In the genomic region with DNA sequence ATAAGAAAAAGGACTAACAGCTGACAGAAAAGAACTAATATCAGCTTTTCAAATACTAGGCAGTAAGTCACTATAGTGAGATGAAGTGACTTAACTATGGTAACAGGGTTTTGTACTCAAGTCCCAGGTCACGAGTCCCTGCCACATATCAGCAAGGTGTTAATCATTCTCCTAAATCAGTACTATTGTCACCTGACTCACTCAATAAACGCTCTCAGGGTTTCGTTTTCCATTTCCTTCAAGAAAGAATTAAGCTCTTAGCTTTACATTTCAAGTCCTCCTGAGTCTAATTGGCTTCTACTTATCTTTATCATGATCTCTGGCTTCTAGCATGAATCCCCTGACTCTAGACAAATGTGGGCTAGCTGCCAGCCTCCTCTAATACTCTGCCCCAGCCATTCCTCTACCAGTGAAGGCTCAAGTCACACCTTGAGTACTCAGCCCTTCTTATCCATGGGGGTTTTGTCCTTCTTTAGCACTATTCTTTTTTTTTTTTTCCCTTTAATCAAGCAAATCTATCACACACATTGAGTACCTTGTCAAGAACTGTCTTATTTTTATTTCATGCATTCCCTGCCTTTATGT, we compare ENCODE assay signal across 13 cellular contexts. TPM values are rescaled to one million over a fixed set of nuclear protein-coding genes. Genes with fewer than 3 reads are reported as not detected.
A peak's percentile ranks its signal among the peaks of the same experiment; 100 is the strongest.
DNase-seq lines count a peak whose midpoint lies in the region; ATAC-seq, FAIRE-seq and TF ChIP-seq lines count a peak whose summit lies in the region.
"Had no signal": no experiment of that assay in that cellular context is flagged by ENCODE, and none has a peak within 500 bp of the region (broad histone marks: within the 10 kb centered on the region; RNA-seq: fewer than 3 reads in every experiment).

No MANE protein-coding gene starts in this region.

- DNase-seq in ACHN (peak; percentile 55), DMS79 treated with DMSO at 0.1 percent for 48 hours (lab: John Stamatoyannopoulos, UW) (peak; percentile 76), astrocyte (ENCODE audit: low read depth) (no peak), mesendoderm (peak; percentile 52), hypothalamus (lab: John Stamatoyannopoulos, UW) (no peak), DMS114 treated with DMSO at 0.1 percent for 48 hours (lab: John Stamatoyannopoulos, UW; ENCODE audit: unreplicated experiment) (no peak), SW480 (ENCODE audit: low spot score) (no peak)
- DNase-seq in stimulated activated naive CD8-positive, alpha-beta T cell treated with anti-CD3 and anti-CD28 coated beads, Interleukin-15, Interleukin-2, amounts not matched to agents 100 U/mL and 50 U/mL, for 24 hours = no peak
- DNase-seq: HCEC 1CT, heart right ventricle, NCI-H2081, uterus had no signal

- H3K9ac ChIP-seq in astrocyte (ENCODE audit: low read length) (no peak overlapping the region), mesendoderm (ENCODE audit: low read length) (no peak overlapping the region)

- H3K18ac ChIP-seq in mesendoderm (ENCODE audit: low read length) = no peak overlapping the region

- H3K27me3 Mint-ChIP-seq in astrocyte (ENCODE audit: low read depth, unreplicated experiment) = no peaks in the 10 kb centered on the region

- H3K36me3 Mint-ChIP-seq in astrocyte (ENCODE audit: low read depth, unreplicated experiment) = no peaks in the 10 kb centered on the region

- H2AK5ac ChIP-seq in mesendoderm (ENCODE audit: low read length) = no peak overlapping the region

- WGBS in mesendoderm (ENCODE audit: extremely low coverage, insufficient coverage, low lambda C conversion rate) = no CpG with 5 or more reads among the region's 3 CpGs

- peak overlapping the region; percentile 29 for H3K27ac Mint-ChIP-seq in astrocyte (ENCODE audit: unreplicated experiment)

- no peaks in the 10 kb centered on the region for H3K79me2 ChIP-seq in astrocyte (ENCODE audit: insufficient read depth, low read length)
- no peaks in the 10 kb centered on the region for H3K79me2 ChIP-seq in mesendoderm (ENCODE audit: control insufficient read depth, insufficient read depth, low read length)

- H3K56ac ChIP-seq in mesendoderm (ENCODE audit: low read length) = no peak overlapping the region

- H3K4me3 ChIP-seq in astrocyte (ENCODE audit: insufficient read depth, low read depth, low read length) (no peak overlapping the region), mesendoderm (ENCODE audit: low read length) (no peak overlapping the region)
- H3K4me3 ChIP-seq: heart right ventricle, smooth muscle cell, uterus had no signal

- no peaks in the 10 kb centered on the region for H3K9me3 ChIP-seq in astrocyte (ENCODE audit: insufficient read depth, low read depth, low read length)
- H3K9me3 ChIP-seq: heart right ventricle, uterus had no signal

- FAIRE-seq in astrocyte (lab: Jason Lieb, UNC) = no peak

- H3K4me1 ChIP-seq in astrocyte (ENCODE audit: insufficient read depth, low read length) (peaks cover 4% of the 10 kb centered on the region), mesendoderm (ENCODE audit: control insufficient read depth, low read depth, low read length) (no peaks in the 10 kb centered on the region)
- H3K4me1 ChIP-seq: uterus had no signal

- H3K23ac ChIP-seq in mesendoderm (ENCODE audit: low read length) = no peak overlapping the region

- H3K4me3 Mint-ChIP-seq in astrocyte (ENCODE audit: unreplicated experiment) = no peak overlapping the region

- H2AFZ ChIP-seq in astrocyte (ENCODE audit: low read depth, low read length) = no peak overlapping the region

- no peaks in the 10 kb centered on the region for H3K9me3 Mint-ChIP-seq in astrocyte (ENCODE audit: unreplicated experiment)

- no peak overlapping the region for H4K8ac ChIP-seq in mesendoderm (ENCODE audit: low read depth, low read length)

- H3K27me3 ChIP-seq in astrocyte (ENCODE audit: insufficient read depth, low read length) = no peaks in the 10 kb centered on the region
- no peaks in the 10 kb centered on the region for H3K27me3 ChIP-seq in mesendoderm (ENCODE audit: insufficient read depth, low read length, poor library complexity)
- H3K27me3 ChIP-seq: heart right ventricle, uterus had no signal

- H3K4ac ChIP-seq in mesendoderm (ENCODE audit: low read depth, low read length) = no peak overlapping the region

- peaks cover 36% of the 10 kb centered on the region for H3K4me1 Mint-ChIP-seq in astrocyte (ENCODE audit: low read depth, unreplicated experiment)

- TF ChIP-seq CTCF in astrocyte (IDR thresholded peaks at IDR 0.05; ENCODE audit: insufficient read depth, low read depth, low read length) = no peak

- H3K79me1 ChIP-seq in mesendoderm (ENCODE audit: low read length) = no peaks in the 10 kb centered on the region

- H3K27ac ChIP-seq in astrocyte (ENCODE audit: low read depth, low read length) = no peak overlapping the region
- no peak overlapping the region for H3K27ac ChIP-seq in mesendoderm (ENCODE audit: low read depth, low read length)
- H3K27ac ChIP-seq: heart right ventricle, uterus had no signal

- in situ Hi-C loops in ACHN (cut with HindIII; ENCODE audit: low pct_ligation_motif_present, low pct_unique_long_range_greater_than_20kb, low sequenced_read_pairs) = no loop called here

- no peak for ATAC-seq in stimulated activated naive CD8-positive, alpha-beta T cell treated with anti-CD3 and anti-CD28 coated beads, Interleukin-15, Interleukin-2, amounts not matched to agents 100 U/mL and 50 U/mL, for 24 hours
- ATAC-seq: heart right ventricle had no signal

- H3K36me3 ChIP-seq in astrocyte (ENCODE audit: insufficient read depth, low read length) (peaks cover 27% of the 10 kb centered on the region), mesendoderm (ENCODE audit: control insufficient read depth, insufficient read depth, low read length) (peaks cover 14% of the 10 kb centered on the region)
- H3K36me3 ChIP-seq: uterus had no signal

- no peak overlapping the region for H4K5ac ChIP-seq in mesendoderm (ENCODE audit: low read length)

- no peak overlapping the region for H3K4me2 ChIP-seq in astrocyte (ENCODE audit: low read length)
- no peak overlapping the region for H3K4me2 ChIP-seq in mesendoderm (ENCODE audit: low read length)
- H3K4me2 ChIP-seq: smooth muscle cell had no signal

- no peak overlapping the region for H2BK15ac ChIP-seq in mesendoderm (replicated peaks; ENCODE audit: low read depth)

- no peaks in the 10 kb centered on the region for H4K20me1 ChIP-seq in astrocyte (ENCODE audit: insufficient read depth, low read length)

- H2BK5ac ChIP-seq in mesendoderm (ENCODE audit: low read length) = no peak overlapping the region

- no peak overlapping the region for H2BK120ac ChIP-seq in mesendoderm (ENCODE audit: low read depth, low read length)

RNA-seq across cellular contexts. Expression of a gene that starts 20.1 kb away (rescaled TPM):
- 4.8 and 8.0 TPM in 2 replicates for total RNA-seq in astrocyte
- polyA plus RNA-seq in mesendoderm (2013, experiment 1 of 2) = 79.4 TPM
- 74.5 TPM for polyA plus RNA-seq in mesendoderm (2013, experiment 2 of 2)

Comparison
In these comparisons a context has a peak if more than half of its experiments do, and no peak if none do; other contexts are left out.
1. DNase-seq: peak in ACHN (single experiment), DMS79 treated with DMSO at 0.1 percent for 48 hours (single experiment) and mesendoderm (single experiment); none in astrocyte (single experiment), hypothalamus (0 of 51), stimulated activated naive CD8-positive, alpha-beta T cell treated with anti-CD3 and anti-CD28 coated beads, Interleukin-15, Interleukin-2, amounts not matched to agents 100 U/mL and 50 U/mL, for 24 hours (single experiment), DMS114 treated with DMSO at 0.1 percent for 48 hours (single experiment) and SW480 (single experiment).